ENCODE assay signal across 26 cellular contexts in the genomic region with DNA sequence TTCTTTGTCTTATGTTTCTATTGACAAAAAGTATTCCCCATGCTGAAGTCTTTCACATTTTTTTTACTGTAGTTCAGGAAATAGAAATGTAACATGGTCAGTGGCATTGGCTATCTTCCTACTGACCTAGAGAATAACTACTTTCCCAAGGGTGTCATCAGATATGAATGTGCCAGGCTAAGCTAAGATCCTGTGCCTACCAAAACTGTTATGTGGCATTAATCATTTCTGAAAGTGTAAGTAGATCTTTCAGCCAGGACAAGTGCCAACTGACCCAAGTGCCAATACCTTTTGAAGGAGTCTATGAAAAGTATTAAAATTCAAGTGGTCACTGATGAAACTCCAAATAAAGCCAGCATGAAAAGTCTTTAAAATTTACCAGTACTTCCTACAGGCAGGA.
DNase-seq lines count a peak whose midpoint lies in the region; ATAC-seq, FAIRE-seq and TF ChIP-seq lines count a peak whose summit lies in the region.
"Had no signal": no experiment of that assay in that cellular context is flagged by ENCODE, and none has a peak within 500 bp of the region (broad histone marks: within the 10 kb centered on the region; RNA-seq: fewer than 3 reads in every experiment).

No MANE protein-coding gene starts in this region.

- no peak for TF ChIP-seq POLR2A in breast epithelium (IDR thresholded peaks at IDR 0.05)
- no peak for TF ChIP-seq POLR2A in Peyer's patch (IDR thresholded peaks at IDR 0.05)
- no peak for TF ChIP-seq POLR2A in HepG2 (IDR thresholded peaks at IDR 0.05; ENCODE audit: insufficient read depth in 1 of 2, low read depth in 2 of 2, low read length in 2 of 2)

- H3K9ac ChIP-seq in HepG2 (ENCODE audit: insufficient read depth, low read depth, low read length): no peak overlapping the region
- H3K9ac ChIP-seq: neural progenitor cell had no signal

- no peaks in the 10 kb centered on the region for H4K20me1 ChIP-seq in HepG2 (ENCODE audit: insufficient read depth, low read length)

- peaks cover 5% of the 10 kb centered on the region for H3K9me3 Mint-ChIP-seq in MCF 10A (ENCODE audit: unreplicated experiment)
- H3K9me3 Mint-ChIP-seq: dendritic cell treated with granulocyte-macrophage colony-stimulating factor and Interleukin-4, amounts not matched to agents 40 ng/mL and 50 ng/mL, for 4 days; neural progenitor cell; stimulated activated effector memory CD8-positive, alpha-beta T cell treated with anti-CD3 and anti-CD28 coated beads, Interleukin-12 subunit alpha, Interleukin-12 subunit beta, amount 100 ng/mL, for 72 hours had no signal

- H3K36me3 ChIP-seq in breast epithelium (no peaks in the 10 kb centered on the region), Peyer's patch (no peaks in the 10 kb centered on the region), HepG2 (replicated peaks in 1 of 2; ENCODE audit: control insufficient read depth in 1 of 2, insufficient read depth in 2 of 2, low read length in 2 of 2) (no peaks in the 10 kb centered on the region)
- H3K36me3 ChIP-seq: cardiac muscle cell, HAP-1, neural progenitor cell had no signal

- H3K4me3 Mint-ChIP-seq in MCF 10A (ENCODE audit: unreplicated experiment): no peak overlapping the region
- H3K4me3 Mint-ChIP-seq: dendritic cell treated with granulocyte-macrophage colony-stimulating factor and Interleukin-4, amounts not matched to agents 40 ng/mL and 50 ng/mL, for 4 days; neural progenitor cell; stimulated activated effector memory CD8-positive, alpha-beta T cell treated with anti-CD3 and anti-CD28 coated beads, Interleukin-12 subunit alpha, Interleukin-12 subunit beta, amount 100 ng/mL, for 72 hours had no signal

- H3K27me3 Mint-ChIP-seq in MCF 10A (ENCODE audit: insufficient read depth, unreplicated experiment): no peaks in the 10 kb centered on the region

- CTCF ChIA-PET in MCF 10A (lab: Yijun Ruan, JAX) (interaction anchor here (0.5 to 1.7 kb wide), 5 partner anchors 11 to 445 kb away, joined by 3 to 4 read pairs (median 4); no protein-coding TSS in a partner anchor), HepG2 (lab: Yijun Ruan, JAX; ENCODE audit: low intra/inter-chr PET ratio, low total read pairs) (no interaction called here)

- TF ChIP-seq EP300 in HepG2 (IDR thresholded peaks at IDR 0.05; ENCODE audit: low read depth in 2 of 2, low read length in 2 of 2) (no peak), HepG2 (CRISPR knock-in tag; IDR thresholded peaks at IDR 0.05; ENCODE audit: borderline replicate concordance) (no peak)

- H3K4me1 ChIP-seq in breast epithelium (no peaks in the 10 kb centered on the region), Peyer's patch (no peaks in the 10 kb centered on the region), HepG2 (ENCODE audit: insufficient read depth, low read length) (no peaks in the 10 kb centered on the region)
- H3K4me1 ChIP-seq: HAP-1, testis had no signal

- TF ChIP-seq RAD21 in HepG2 (CRISPR knock-in tag; IDR thresholded peaks at IDR 0.05): no peak

- no peak overlapping the region for H3K27ac ChIP-seq in breast epithelium
- H3K27ac ChIP-seq in Peyer's patch: no peak overlapping the region
- H3K27ac ChIP-seq in HepG2 (ENCODE audit: extremely low read length, insufficient read depth, low read length): no peak overlapping the region
- H3K27ac ChIP-seq: 22Rv1, cardiac muscle cell, neural progenitor cell, testis had no signal

- H3K9me3 ChIP-seq in breast epithelium: no peaks in the 10 kb centered on the region
- no peaks in the 10 kb centered on the region for H3K9me3 ChIP-seq in Peyer's patch
- no peaks in the 10 kb centered on the region for H3K9me3 ChIP-seq in HepG2 (ENCODE audit: low read length)
- H3K9me3 ChIP-seq: HAP-1, testis had no signal

- ATAC-seq in HepG2 (no peak), GM18858 (IDR thresholded peaks at IDR 0.05; ENCODE audit: unreplicated experiment) (no peak)
- ATAC-seq: stimulated activated effector memory CD8-positive, alpha-beta T cell treated with anti-CD3 and anti-CD28 coated beads, Interleukin-12 subunit alpha, Interleukin-12 subunit beta, amount 100 ng/mL, for 72 hours had no signal

- peak; percentile 71 for FAIRE-seq in RCC 7860 (lab: Jason Lieb, UNC)
- FAIRE-seq in HepG2 (lab: Jason Lieb, UNC): no peak
- FAIRE-seq: HTR-8/SVneo had no signal

- no peak overlapping the region for H3K27ac Mint-ChIP-seq in MCF 10A (ENCODE audit: low read depth, unreplicated experiment)
- H3K27ac Mint-ChIP-seq: dendritic cell treated with granulocyte-macrophage colony-stimulating factor and Interleukin-4, amounts not matched to agents 40 ng/mL and 50 ng/mL, for 4 days; neural progenitor cell; progenitor cell of endocrine pancreas; stimulated activated effector memory CD8-positive, alpha-beta T cell treated with anti-CD3 and anti-CD28 coated beads, Interleukin-12 subunit alpha, Interleukin-12 subunit beta, amount 100 ng/mL, for 72 hours had no signal

- in situ Hi-C loops in HepG2 (cut with HindIII; ENCODE audit: extremely low pct_ligation_motif_present, low pct_unique_long_range_greater_than_20kb): no loop called here

- H3K4me3 ChIP-seq in breast epithelium (no peak overlapping the region), foreskin fibroblast (ENCODE audit: low read depth in 1 of 2, low read length in 2 of 2) (no peak overlapping the region), Peyer's patch (no peak overlapping the region), HepG2 (replicated peaks in 1 of 3; ENCODE audit: insufficient read depth in 1 of 3, low read depth in 2 of 3, low read length in 3 of 3) (no peak overlapping the region)
- H3K4me3 ChIP-seq: cardiac muscle cell, HAP-1, hepatocyte, neural progenitor cell, testis had no signal

- H3K27me3 ChIP-seq in breast epithelium (no peaks in the 10 kb centered on the region), Peyer's patch (no peaks in the 10 kb centered on the region), HepG2 (ENCODE audit: control insufficient read depth in 1 of 2, insufficient read depth in 2 of 2, low read length in 2 of 2) (no peaks in the 10 kb centered on the region)
- H3K27me3 ChIP-seq: cardiac muscle cell, hepatocyte, neural progenitor cell, testis had no signal

- intact Hi-C loops in MCF 10A (cut with micrococcal nuclease): no loop called here
- intact Hi-C loops in breast epithelium (cut with DNase I; ENCODE audit: low total_unique reads): no loop called here
- intact Hi-C loops in HepG2 (cut with micrococcal nuclease; ENCODE audit: unreplicated experiment): no loop called here

- H3K4me2 ChIP-seq in HepG2 (ENCODE audit: low read depth, low read length): no peak overlapping the region
- H3K4me2 ChIP-seq: hepatocyte, neural progenitor cell had no signal

- POLR2A ChIA-PET in MCF 10A (lab: Yijun Ruan, JAX): interaction anchor here (0.6 to 1.2 kb wide), 4 partner anchors 20 to 237 kb away, joined by 3 to 6 read pairs (median 4); no protein-coding TSS in a partner anchor
- POLR2A ChIA-PET in HepG2 (lab: Yijun Ruan, JAX): no interaction called here

- no peaks in the 10 kb centered on the region for H3K36me3 Mint-ChIP-seq in MCF 10A (ENCODE audit: insufficient read depth, unreplicated experiment)
- H3K36me3 Mint-ChIP-seq: neural progenitor cell; stimulated activated effector memory CD8-positive, alpha-beta T cell treated with anti-CD3 and anti-CD28 coated beads, Interleukin-12 subunit alpha, Interleukin-12 subunit beta, amount 100 ng/mL, for 72 hours had no signal

- no TSS peak for BruUV-seq in MCF 10A (replicated peaks; lab: Mats Ljungman, UMichigan)
- BruUV-seq in HepG2 (replicated peaks; lab: Mats Ljungman, UMichigan): no TSS peak

- no peak for TF ChIP-seq CTCF in MCF 10A (IDR thresholded peaks at IDR 0.05; ENCODE audit: unreplicated experiment)
- TF ChIP-seq CTCF in breast epithelium (IDR thresholded peaks at IDR 0.05): no peak
- TF ChIP-seq CTCF in foreskin fibroblast (IDR thresholded peaks at IDR 0.05; ENCODE audit: low read depth, low read length): no peak
- TF ChIP-seq CTCF in Peyer's patch (IDR thresholded peaks at IDR 0.05): no peak
- no peak for TF ChIP-seq CTCF in HepG2 (CRISPR knock-in tag; IDR thresholded peaks at IDR 0.05)

- DNase-seq in MCF 10A (ENCODE audit: unreplicated experiment): peak; percentile 37
- no peak for DNase-seq in breast epithelium (ENCODE audit: low spot score in 2 of 2)
- DNase-seq in RCC 7860 (ENCODE audit: low spot score): peak; percentile 47
- DNase-seq in foreskin fibroblast: peak; percentile 60 to 73
- no peak for DNase-seq in Peyer's patch
- DNase-seq in HepG2 (ENCODE audit: low spot score): no peak
- no peak for DNase-seq in H4 (ENCODE audit: low spot score)
- DNase-seq: activated CD4-positive, CD25-positive, alpha-beta regulatory T cell treated with anti-CD3 and anti-CD28 coated beads, Interleukin-2, amount 50 U/mL, for 72 hours; activated T-cell treated with anti-CD3 and anti-CD28 coated beads, Interleukin-2, amount 50 U/mL, for 1 hour; amygdala; NCI-H1092 treated with DMSO at 0.1 percent for 48 hours; NCI-H1930; NCI-H2227 treated with DMSO at 0.1 percent for 48 hours; SHP77; stimulated activated CD4-positive, alpha-beta T cell treated with anti-CD3 and anti-CD28 coated beads, Interleukin-1b, Interleukin-23, amount 100 ng/mL, for 48 hours; testis had no signal

- no peaks in the 10 kb centered on the region for H3K79me2 ChIP-seq in HepG2 (ENCODE audit: insufficient read depth, low read length)
- H3K79me2 ChIP-seq: hepatocyte had no signal

- peaks cover 11% of the 10 kb centered on the region for H3K4me1 Mint-ChIP-seq in MCF 10A (ENCODE audit: insufficient read depth, unreplicated experiment)
- H3K4me1 Mint-ChIP-seq: neural progenitor cell had no signal

- no peak overlapping the region for H2AFZ ChIP-seq in HepG2 (ENCODE audit: low read length)
- H2AFZ ChIP-seq: hepatocyte, neural progenitor cell had no signal

TF ChIP-seq in HepG2, 621 proteins besides CTCF, POLR2A, EP300 and RAD21 (continues in another document):
- no peak for TF ChIP-seq BORCS8-MEF2B (CRISPR knock-in tag; IDR thresholded peaks at IDR 0.05)
- no peak for TF ChIP-seq TEAD2 (CRISPR knock-in tag; IDR thresholded peaks at IDR 0.05)
- TF ChIP-seq, protein P1, sequence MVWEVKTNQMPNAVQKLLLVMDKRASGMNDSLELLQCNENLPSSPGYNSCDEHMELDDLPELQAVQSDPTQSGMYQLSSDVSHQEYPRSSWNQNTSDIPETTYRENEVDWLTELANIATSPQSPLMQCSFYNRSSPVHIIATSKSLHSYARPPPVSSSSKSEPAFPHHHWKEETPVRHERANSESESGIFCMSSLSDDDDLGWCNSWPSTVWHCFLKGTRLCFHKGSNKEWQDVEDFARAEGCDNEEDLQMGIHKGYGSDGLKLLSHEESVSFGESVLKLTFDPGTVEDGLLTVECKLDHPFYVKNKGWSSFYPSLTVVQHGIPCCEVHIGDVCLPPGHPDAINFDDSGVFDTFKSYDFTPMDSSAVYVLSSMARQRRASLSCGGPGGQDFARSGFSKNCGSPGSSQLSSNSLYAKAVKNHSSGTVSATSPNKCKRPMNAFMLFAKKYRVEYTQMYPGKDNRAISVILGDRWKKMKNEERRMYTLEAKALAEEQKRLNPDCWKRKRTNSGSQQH (CRISPR knock-in tag; IDR thresholded peaks at IDR 0.05; ENCODE audit: low read depth): no peak
- no peak for TF ChIP-seq TBP (CRISPR knock-in tag; IDR thresholded peaks at IDR 0.05)

Comparison
In these comparisons a context has a peak if more than half of its experiments do, and no peak if none do; other contexts are left out.
1. DNase-seq: peak in MCF 10A (single experiment), RCC 7860 (single experiment) and foreskin fibroblast (2 of 2); none in breast epithelium (0 of 2), Peyer's patch (0 of 3), HepG2 (single experiment) and H4 (single experiment).